Comparison of ENCODE assay signal across 26 cellular contexts in genomic region chr2:102261467-102261866, GRCh38.
"Had no signal": no experiment of that assay in that cellular context is flagged by ENCODE, and none has a peak within 500 bp of the region (broad histone marks: within the 10 kb centered on the region; RNA-seq: fewer than 3 reads in every experiment).

No MANE protein-coding gene starts in this region.

- H3K9me3 Mint-ChIP-seq: activated T-helper 17 cell treated with anti-CD3 and anti-CD28 coated beads, Interleukin-2, amount 50 U/mL, for 72 hours; dendritic cell treated with granulocyte-macrophage colony-stimulating factor and Interleukin-4, amounts not matched to agents 40 ng/mL and 50 ng/mL, for 4 days; endodermal cell had no signal

- H3K27ac ChIP-seq: ascending aorta, breast epithelium, coronary artery, dorsolateral prefrontal cortex, esophagus squamous epithelium, gastroesophageal sphincter had no signal

- H3K27me3 Mint-ChIP-seq: activated CD4-positive, alpha-beta T cell treated with anti-CD3 and anti-CD28 coated beads for 36 hours; activated CD4-positive, alpha-beta T cell treated with anti-CD3 and anti-CD28 coated beads, Interleukin-2, amount 10 ng/mL, durations not matched to agents 24 days and 14 days; activated CD8-positive, alpha-beta T cell treated with anti-CD3 and anti-CD28 coated beads for 36 hours; activated naive CD8-positive, alpha-beta T cell; activated T-helper 17 cell treated with anti-CD3 and anti-CD28 coated beads, Interleukin-2, amount 50 U/mL, for 72 hours; central memory CD8-positive, alpha-beta T cell had no signal

- ATAC-seq: activated CD4-positive, alpha-beta T cell treated with anti-CD3 and anti-CD28 coated beads for 36 hours; activated T-cell treated with anti-CD3 and anti-CD28 coated beads, Interleukin-2, amount 50 U/mL, for 4 hours; activated T-helper 17 cell treated with anti-CD3 and anti-CD28 coated beads, Interleukin-2, amount 50 U/mL, for 72 hours; gastroesophageal sphincter had no signal

- H3K4me3 Mint-ChIP-seq: activated CD4-positive, alpha-beta T cell treated with anti-CD3 and anti-CD28 coated beads for 36 hours; activated CD4-positive, alpha-beta T cell treated with anti-CD3 and anti-CD28 coated beads, Interleukin-2, amount 10 ng/mL, durations not matched to agents 24 days and 14 days; activated CD8-positive, alpha-beta T cell treated with anti-CD3 and anti-CD28 coated beads for 36 hours; activated naive CD8-positive, alpha-beta T cell; activated T-cell treated with anti-CD3 and anti-CD28 coated beads, Interleukin-2, amount 50 U/mL, for 4 hours; activated T-helper 17 cell treated with anti-CD3 and anti-CD28 coated beads, Interleukin-2, amount 50 U/mL, for 72 hours; brain; central memory CD8-positive, alpha-beta T cell; dendritic cell treated with granulocyte-macrophage colony-stimulating factor and Interleukin-4, amounts not matched to agents 40 ng/mL and 50 ng/mL, for 4 days; endodermal cell had no signal

- H3K36me3 ChIP-seq: ascending aorta, breast epithelium, esophagus squamous epithelium, gastroesophageal sphincter had no signal

- H3K9me3 ChIP-seq: ascending aorta, breast epithelium, esophagus squamous epithelium, gastroesophageal sphincter had no signal

- H3K27me3 ChIP-seq: ascending aorta, breast epithelium had no signal

- H3K4me1 ChIP-seq: ascending aorta, breast epithelium, esophagus squamous epithelium, gastroesophageal sphincter had no signal

- DNase-seq: activated CD4-positive, alpha-beta T cell treated with anti-CD3 and anti-CD28 coated beads for 36 hours; activated CD4-positive, alpha-beta T cell treated with anti-CD3 and anti-CD28 coated beads, Interleukin-2, amount 10 ng/mL, durations not matched to agents 24 days and 14 days; activated CD4-positive, CD25-positive, alpha-beta regulatory T cell; activated CD4-positive, CD25-positive, alpha-beta regulatory T cell treated with anti-CD3 and anti-CD28 coated beads, Interleukin-2, amount 50 U/mL, for 72 hours; activated CD8-positive, alpha-beta memory T cell treated with anti-CD3 and anti-CD28 coated beads for 24 hours; activated CD8-positive, alpha-beta T cell treated with anti-CD3 and anti-CD28 coated beads for 36 hours; activated effector memory CD4-positive, alpha-beta T cell treated with Interleukin-2 at 50 U/mL for 16 hours; activated gamma-delta T cell treated with Interleukin-2 at 50 U/mL for 16 hours; activated naive CD4-positive, alpha-beta T cell treated with anti-CD3 and anti-CD28 coated beads, Interleukin-2, amount 50 U/mL, for 16 hours; activated naive CD4-positive, alpha-beta T cell treated with Interleukin-2 at 50 U/mL for 16 hours; activated T-cell treated with anti-CD3 and anti-CD28 coated beads, Interleukin-2, amount 50 U/mL, for 4 hours; dorsolateral prefrontal cortex; effector memory CD4-positive, alpha-beta T cell; endodermal cell; erythroblast; esophagus squamous epithelium; foreskin melanocyte had no signal

- H3K36me3 Mint-ChIP-seq: activated naive CD8-positive, alpha-beta T cell; brain had no signal

- H3K4me3 ChIP-seq: ascending aorta, breast epithelium, coronary artery, dorsolateral prefrontal cortex, esophagus squamous epithelium, gastroesophageal sphincter had no signal

- H3K27ac Mint-ChIP-seq: activated CD4-positive, alpha-beta T cell treated with anti-CD3 and anti-CD28 coated beads for 36 hours; activated CD4-positive, alpha-beta T cell treated with anti-CD3 and anti-CD28 coated beads, Interleukin-2, amount 10 ng/mL, durations not matched to agents 24 days and 14 days; activated CD8-positive, alpha-beta T cell treated with anti-CD3 and anti-CD28 coated beads for 36 hours; activated naive CD8-positive, alpha-beta T cell; activated T-helper 17 cell treated with anti-CD3 and anti-CD28 coated beads, Interleukin-2, amount 50 U/mL, for 72 hours; brain; dendritic cell treated with granulocyte-macrophage colony-stimulating factor and Interleukin-4, amounts not matched to agents 40 ng/mL and 50 ng/mL, for 4 days; endodermal cell had no signal
